8 cellular contexts compared by ENCODE assay signal in the genomic region with DNA sequence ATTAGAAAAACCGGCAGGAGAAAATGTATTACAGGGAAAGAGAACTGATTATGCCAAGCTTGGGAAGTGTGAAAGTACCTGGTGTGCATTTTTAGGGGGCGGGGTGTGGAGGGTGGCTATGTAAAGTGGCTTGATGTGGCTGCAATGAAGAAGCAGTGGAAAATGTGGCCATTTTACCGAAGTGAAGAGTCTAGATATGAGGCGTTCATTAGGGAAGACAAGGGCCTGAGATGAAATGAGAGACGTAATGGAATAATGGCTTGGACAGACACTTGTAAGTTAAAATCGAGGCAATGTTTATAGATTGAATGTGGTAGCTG. TPM values are rescaled to one million over a fixed set of nuclear protein-coding genes. Genes with fewer than 3 reads are reported as not detected.
DNase-seq lines count a peak whose midpoint lies in the region; ATAC-seq and TF ChIP-seq lines count a peak whose summit lies in the region.

No MANE protein-coding gene starts in this region.

- H3K27ac Mint-ChIP-seq in activated naive CD8-positive, alpha-beta T cell = peak overlapping the region; percentile 99

- H3K27me3 Mint-ChIP-seq in activated naive CD8-positive, alpha-beta T cell = peaks cover 5% of the 10 kb centered on the region

- peak overlapping the region; percentile 100 for H3K4me3 Mint-ChIP-seq in activated naive CD8-positive, alpha-beta T cell

- H3K27me3 ChIP-seq in right atrium auricular region = no peaks in the 10 kb centered on the region
- H3K27me3 ChIP-seq in OCI-LY3 (ENCODE audit: low read depth, low read length) = no peaks in the 10 kb centered on the region
- H3K27me3 ChIP-seq in iPS-20b (ENCODE audit: insufficient read depth, low read length) = no peaks in the 10 kb centered on the region

- H3K9ac ChIP-seq in OCI-LY3 (ENCODE audit: low read length) (peak overlapping the region; percentile 81), iPS-20b (ENCODE audit: low read depth, low read length) (peak overlapping the region; percentile 92)

- TF ChIP-seq CTCF in right atrium auricular region (IDR thresholded peaks at IDR 0.05) (no peak), OCI-LY3 (IDR thresholded peaks at IDR 0.05; ENCODE audit: low read depth, low read length) (no peak)

- no peaks in the 10 kb centered on the region for H3K9me3 ChIP-seq in right atrium auricular region
- H3K9me3 ChIP-seq in OCI-LY3 (ENCODE audit: insufficient read depth, low read length) = no peaks in the 10 kb centered on the region
- no peaks in the 10 kb centered on the region for H3K9me3 ChIP-seq in iPS-20b (ENCODE audit: insufficient read depth, low read depth, low read length)

- H4K20me1 ChIP-seq in OCI-LY3 (ENCODE audit: insufficient read depth, low read length) = peaks cover 4% of the 10 kb centered on the region; the same call in 1 of the 2 replicates

- H3K4me1 Mint-ChIP-seq in activated naive CD8-positive, alpha-beta T cell (ENCODE audit: low read depth) = peaks cover 46% of the 10 kb centered on the region

- peaks cover 0 to 44% of the 10 kb centered on the region in 2 donors for H3K4me1 ChIP-seq in right atrium auricular region
- peaks cover 20% of the 10 kb centered on the region for H3K4me1 ChIP-seq in OCI-LY3 (ENCODE audit: low read length)
- peaks cover 13% of the 10 kb centered on the region; the same call in 1 of the 2 replicates for H3K4me1 ChIP-seq in iPS-20b (ENCODE audit: insufficient read depth, low read length)

- DNase-seq in right atrium auricular region (ENCODE audit: low spot score) (no peak), Right ventricle myocardium inferior (ENCODE audit: missing footprints) (no peak), GOT3 (lab: John Stamatoyannopoulos, UW) (no peak)
- peak; percentile 51 to 55 for DNase-seq in stimulated activated CD4-positive, alpha-beta T cell treated with anti-CD3 and anti-CD28 coated beads, Interleukin-2, amount 100 ng/mL, for 24 hours

- H3K36me3 ChIP-seq in right atrium auricular region = no peaks in the 10 kb centered on the region
- H3K36me3 ChIP-seq in OCI-LY3 (replicated peaks; ENCODE audit: low read depth, low read length) = no peaks in the 10 kb centered on the region
- H3K36me3 ChIP-seq in iPS-20b (ENCODE audit: insufficient read depth, low read depth, low read length) = no peaks in the 10 kb centered on the region

- H3K79me2 ChIP-seq in OCI-LY3 (ENCODE audit: low read length) = peaks cover 55% of the 10 kb centered on the region

- H3K9me3 Mint-ChIP-seq in activated naive CD8-positive, alpha-beta T cell (ENCODE audit: low read depth) = no peaks in the 10 kb centered on the region

- intact Hi-C loops in Right ventricle myocardium inferior (cut with DNase I) = loop anchor here (1.0 to 5.0 kb wide), 4 partner anchors 62 to 118 kb away; no protein-coding TSS in a partner anchor

- H3K4me3 ChIP-seq in right atrium auricular region (peak overlapping the region; percentile 63 to 93), OCI-LY3 (ENCODE audit: low read length) (peak overlapping the region; percentile 91), iPS-20b (ENCODE audit: low read length) (peak overlapping the region; percentile 94)

- peak overlapping the region; percentile 75 for H3K4me2 ChIP-seq in OCI-LY3 (ENCODE audit: low read length)

- peak overlapping the region; percentile 82 for H2AFZ ChIP-seq in OCI-LY3 (ENCODE audit: low read depth, low read length)

- ATAC-seq in Right ventricle myocardium inferior (no peak), HG02588 (IDR thresholded peaks at IDR 0.05; ENCODE audit: unreplicated experiment) (no peak)

- peak overlapping the region; percentile 87 to 99 for H3K27ac ChIP-seq in right atrium auricular region
- H3K27ac ChIP-seq in OCI-LY3 (ENCODE audit: low read length) = peak overlapping the region; percentile 67
- no peak overlapping the region for H3K27ac ChIP-seq in iPS-20b (ENCODE audit: low read length)

- peaks cover 4% of the 10 kb centered on the region for H3K36me3 Mint-ChIP-seq in activated naive CD8-positive, alpha-beta T cell

RNA-seq across cellular contexts. Expression of a gene that starts 1.2 kb away (rescaled TPM):
- total RNA-seq in right atrium auricular region (10 to 100 TPM; 66.6 to 69.8 TPM), Right ventricle myocardium inferior (51.5 TPM)

RNA-seq across cellular contexts. Expression of a gene that starts 1.5 kb away (rescaled TPM):
- total RNA-seq in right atrium auricular region (10 to 100 TPM; 15.8 to 16.9 TPM), Right ventricle myocardium inferior (22.2 TPM)

Comparison
In these comparisons a context has a peak if more than half of its experiments do, and no peak if none do; other contexts are left out.
1. DNase-seq: peak in stimulated activated CD4-positive, alpha-beta T cell treated with anti-CD3 and anti-CD28 coated beads, Interleukin-2, amount 100 ng/mL, for 24 hours (2 of 2); none in right atrium auricular region (single experiment), Right ventricle myocardium inferior (single experiment) and GOT3 (single experiment).
2. Peak in every context shown above with its lines, with median percentiles within 50 percentile points of each other: H3K4me3 ChIP-seq.